ENCODE assay signal across 35 cellular contexts in the genomic region with DNA sequence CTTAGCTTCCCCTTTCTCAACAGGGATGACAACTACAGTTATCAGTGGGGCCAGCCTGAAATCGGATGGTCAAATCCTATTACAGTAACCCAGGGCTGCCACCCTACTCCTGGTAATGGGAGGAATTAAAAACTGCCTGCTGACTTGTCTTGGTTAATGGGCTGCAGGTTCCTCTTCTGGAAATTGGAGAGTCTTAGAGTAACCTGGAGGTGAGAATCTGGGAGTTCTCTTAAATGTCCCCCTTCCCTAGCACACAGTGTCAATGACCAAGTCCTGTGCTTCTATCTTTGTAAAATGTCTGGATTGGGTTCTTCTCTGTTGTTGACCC.
"Had no signal": no experiment of that assay in that cellular context is flagged by ENCODE, and none has a peak within 500 bp of the region (broad histone marks: within the 10 kb centered on the region; RNA-seq: fewer than 3 reads in every experiment).

No MANE protein-coding gene starts in this region.

- H3K4me3 Mint-ChIP-seq: activated CD4-positive, alpha-beta memory T cell treated with anti-CD3 and anti-CD28 coated beads, Interleukin-2, amount 10 ng/mL, durations not matched to agents 7 days and 5 days; activated CD8-positive, alpha-beta memory T cell treated with anti-CD3 and anti-CD28 coated beads, Interleukin-2, amount 10 ng/mL, durations not matched to agents 7 days and 5 days; activated naive CD8-positive, alpha-beta T cell treated with anti-CD3 and anti-CD28 coated beads for 36 hours; activated T-cell treated with anti-CD3 and anti-CD28 coated beads, Interleukin-2, amount 50 U/mL, for 72 hours; activated T-helper 17 cell treated with anti-CD3 and anti-CD28 coated beads, Interleukin-2, amount 50 U/mL, for 72 hours; IgD-negative memory B cell had no signal

- H3K9me3 Mint-ChIP-seq: activated CD4-positive, alpha-beta memory T cell treated with anti-CD3 and anti-CD28 coated beads, Interleukin-2, amount 10 ng/mL, durations not matched to agents 7 days and 5 days; activated naive CD8-positive, alpha-beta T cell treated with anti-CD3 and anti-CD28 coated beads for 36 hours; activated T-cell treated with anti-CD3 and anti-CD28 coated beads, Interleukin-2, amount 50 U/mL, for 72 hours; activated T-helper 17 cell treated with anti-CD3 and anti-CD28 coated beads, Interleukin-2, amount 50 U/mL, for 72 hours; IgD-negative memory B cell had no signal

- H2AFZ ChIP-seq: PC-9 had no signal

- H3K36me3 ChIP-seq: brain microvascular endothelial cell, WERI-Rb-1 had no signal

- H3K27ac Mint-ChIP-seq: activated CD4-positive, alpha-beta memory T cell treated with anti-CD3 and anti-CD28 coated beads, Interleukin-2, amount 10 ng/mL, durations not matched to agents 7 days and 5 days; activated CD8-positive, alpha-beta memory T cell treated with anti-CD3 and anti-CD28 coated beads, Interleukin-2, amount 10 ng/mL, durations not matched to agents 7 days and 5 days; activated naive CD8-positive, alpha-beta T cell treated with anti-CD3 and anti-CD28 coated beads for 36 hours; activated T-cell treated with anti-CD3 and anti-CD28 coated beads, Interleukin-2, amount 50 U/mL, for 72 hours; activated T-helper 17 cell treated with anti-CD3 and anti-CD28 coated beads, Interleukin-2, amount 50 U/mL, for 72 hours; IgD-negative memory B cell had no signal

- H3K4me1 Mint-ChIP-seq: activated CD4-positive, alpha-beta memory T cell treated with anti-CD3 and anti-CD28 coated beads, Interleukin-2, amount 10 ng/mL, durations not matched to agents 7 days and 5 days; activated CD8-positive, alpha-beta memory T cell treated with anti-CD3 and anti-CD28 coated beads, Interleukin-2, amount 10 ng/mL, durations not matched to agents 7 days and 5 days; activated naive CD8-positive, alpha-beta T cell treated with anti-CD3 and anti-CD28 coated beads for 36 hours; activated T-helper 17 cell treated with anti-CD3 and anti-CD28 coated beads, Interleukin-2, amount 50 U/mL, for 72 hours had no signal

- ATAC-seq: activated CD8-positive, alpha-beta memory T cell treated with anti-CD3 and anti-CD28 coated beads, Interleukin-2, amount 10 ng/mL, durations not matched to agents 7 days and 5 days; activated T-cell treated with anti-CD3 and anti-CD28 coated beads, Interleukin-2, amount 50 U/mL, for 72 hours; activated T-helper 17 cell treated with anti-CD3 and anti-CD28 coated beads, Interleukin-2, amount 50 U/mL, for 72 hours had no signal

- H3K27me3 ChIP-seq: brain microvascular endothelial cell had no signal

- H3K4me2 ChIP-seq: PC-9 had no signal

- H3K27ac ChIP-seq: brain microvascular endothelial cell, PC-9, RWPE1, SK-N-MC, WERI-Rb-1 had no signal

- H3K36me3 Mint-ChIP-seq: activated CD8-positive, alpha-beta memory T cell treated with anti-CD3 and anti-CD28 coated beads, Interleukin-2, amount 10 ng/mL, durations not matched to agents 7 days and 5 days; activated naive CD8-positive, alpha-beta T cell treated with anti-CD3 and anti-CD28 coated beads for 36 hours; IgD-negative memory B cell had no signal

- H3K27me3 Mint-ChIP-seq: activated CD4-positive, alpha-beta memory T cell treated with anti-CD3 and anti-CD28 coated beads, Interleukin-2, amount 10 ng/mL, durations not matched to agents 7 days and 5 days; activated CD8-positive, alpha-beta memory T cell treated with anti-CD3 and anti-CD28 coated beads, Interleukin-2, amount 10 ng/mL, durations not matched to agents 7 days and 5 days had no signal

- H3K4me3 ChIP-seq: PC-9, SK-N-MC had no signal

- DNase-seq: activated CD4-positive, alpha-beta memory T cell treated with anti-CD3 and anti-CD28 coated beads, Interleukin-2, amount 10 ng/mL, durations not matched to agents 7 days and 5 days; activated CD4-positive, alpha-beta T cell treated with anti-CD3 and anti-CD28 coated beads for 1 hour; activated CD4-positive, alpha-beta T cell treated with anti-CD3 and anti-CD28 coated beads for 48 hours; activated CD4-positive, CD25-positive, alpha-beta regulatory T cell; activated CD8-positive, alpha-beta memory T cell treated with anti-CD3 and anti-CD28 coated beads for 24 hours; activated CD8-positive, alpha-beta memory T cell treated with anti-CD3 and anti-CD28 coated beads, Interleukin-2, amount 10 ng/mL, durations not matched to agents 7 days and 5 days; activated CD8-positive, alpha-beta memory T cell treated with anti-CD3 and anti-CD28 coated beads, Interleukin-2, amount 50 U/mL, for 48 hours; activated effector memory CD4-positive, alpha-beta T cell treated with anti-CD3 and anti-CD28 coated beads, Interleukin-2, amount 50 U/mL, for 16 hours; activated naive CD4-positive, alpha-beta T cell; activated naive CD4-positive, alpha-beta T cell treated with anti-CD3 and anti-CD28 coated beads, Interleukin-2, amount 50 U/mL, for 16 hours; activated naive CD8-positive, alpha-beta T cell treated with anti-CD3 and anti-CD28 coated beads for 36 hours; activated T-cell treated with anti-CD3 and anti-CD28 coated beads, Interleukin-2, amount 50 U/mL, for 72 hours; amniotic stem cell; aorta; brain microvascular endothelial cell; Karpas-422; KBM-7; NCI-H1048; NCI-H1105 treated with DMSO at 0.1 percent for 48 hours; NCI-H1436; NCI-H1694; NCI-H1930; NCI-H2081 treated with DMSO at 0.1 percent for 48 hours; NCI-H446 treated with DMSO at 0.1 percent for 48 hours; NCI-H524; NCI-H69; NK-92 treated with Interleukin-12 subunit alpha and Interleukin-12 subunit beta, amount 100 ng/mL, for 24 hours; PC-9; Right ventricle myocardium superior; T1000; WERI-Rb-1 had no signal
